9 cellular contexts compared by ENCODE assay signal in the genomic region with DNA sequence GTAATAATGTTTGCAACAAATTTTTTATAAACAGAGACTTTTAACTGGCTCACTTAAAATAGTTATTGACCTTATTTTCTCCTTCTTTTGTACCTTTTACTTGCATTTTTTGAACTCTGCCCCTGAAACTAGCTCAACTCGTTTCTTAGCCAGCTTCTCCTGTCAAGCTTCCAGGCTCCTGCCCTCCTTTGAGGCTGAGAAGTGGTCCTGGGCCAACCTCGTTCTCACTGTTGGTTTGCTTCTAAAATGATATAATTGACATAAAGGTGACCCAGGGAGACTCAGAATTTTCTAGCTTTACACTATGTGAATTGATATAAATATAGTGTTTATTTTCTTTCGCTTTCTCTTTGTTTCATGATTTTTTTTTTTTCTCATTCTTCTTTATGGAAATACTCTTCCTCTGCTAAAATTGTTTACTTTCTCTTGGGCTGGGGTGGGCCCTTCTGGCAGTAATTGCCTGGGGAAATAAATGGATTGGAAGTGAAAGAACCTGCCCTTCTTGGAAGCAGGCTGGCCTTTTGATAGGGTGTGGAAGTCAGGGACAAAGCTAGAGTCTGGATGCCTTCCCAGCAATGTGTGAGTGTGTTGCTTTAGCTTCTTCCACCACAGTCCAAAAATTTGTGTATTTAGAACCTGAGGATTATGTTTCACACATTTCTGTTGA. TPM values are rescaled to one million over a fixed set of nuclear protein-coding genes. Genes with fewer than 3 reads are reported as not detected.
DNase-seq lines count a peak whose midpoint lies in the region; ATAC-seq, FAIRE-seq and TF ChIP-seq lines count a peak whose summit lies in the region.
"Had no signal": no experiment of that assay in that cellular context is flagged by ENCODE, and none has a peak within 500 bp of the region (broad histone marks: within the 10 kb centered on the region; RNA-seq: fewer than 3 reads in every experiment).

No MANE protein-coding gene starts in this region.

- TF ChIP-seq CTCF in Peyer's patch (IDR thresholded peaks at IDR 0.05) (no peak), fibroblast of villous mesenchyme (IDR thresholded peaks at IDR 0.05; ENCODE audit: insufficient read depth, low read depth, low read length) (no peak), pancreas (IDR thresholded peaks at IDR 0.05) (no peak)

- 3 to 6% methylated on average over 3 of the region's 3 CpGs for WGBS in pancreas, 2 donors

- DNase-seq in ELR (ENCODE audit: low read depth) (peak; percentile 27), Peyer's patch (peak in 1 of 3 donors; percentile 55), fibroblast of villous mesenchyme (ENCODE audit: low read depth) (peak; percentile 52), pancreas (peak in 3 of 6 donors; percentile 49 to 68 (median 50)), COLO829 (ENCODE audit: low spot score) (no peak), HEK293T (ENCODE audit: extremely low spot score) (no peak)
- DNase-seq in stimulated activated CD8-positive, alpha-beta memory T cell treated with anti-CD3 and anti-CD28 coated beads, Interleukin-4, amount 100 ng/mL, for 48 hours, result no peak
- DNase-seq in activated naive CD8-positive, alpha-beta T cell treated with anti-CD3 and anti-CD28 coated beads for 36 hours, result no peak
- DNase-seq: activated CD4-positive, alpha-beta T cell treated with anti-CD3 and anti-CD28 coated beads for 4 hours had no signal

- no peaks in the 10 kb centered on the region for H3K36me3 ChIP-seq in Peyer's patch
- H3K36me3 ChIP-seq in pancreas, result no peaks in the 10 kb centered on the region

- peaks cover 21% of the 10 kb centered on the region for H3K36me3 Mint-ChIP-seq in activated naive CD8-positive, alpha-beta T cell treated with anti-CD3 and anti-CD28 coated beads for 36 hours

- H3K27me3 Mint-ChIP-seq in activated naive CD8-positive, alpha-beta T cell treated with anti-CD3 and anti-CD28 coated beads for 36 hours, result no peaks in the 10 kb centered on the region

- POLR2A ChIA-PET in HEK293T (lab: Yijun Ruan, JAX), result no interaction called here

- H3K4me3 ChIP-seq in Peyer's patch (peak overlapping the region in 2 of 4 donors; percentile 7 to 12), fibroblast of villous mesenchyme (ENCODE audit: low read depth, low read length) (peak overlapping the region; percentile 15), pancreas (peak overlapping the region in 1 of 4 donors; percentile 11)

- no peak for TF ChIP-seq POLR2A in Peyer's patch (IDR thresholded peaks at IDR 0.05)

- peaks cover 22% of the 10 kb centered on the region for H3K4me1 Mint-ChIP-seq in activated naive CD8-positive, alpha-beta T cell treated with anti-CD3 and anti-CD28 coated beads for 36 hours

- CTCF ChIA-PET in HEK293T (lab: Yijun Ruan, JAX), result interaction anchor here (1.6 kb wide), 1 partner anchor 19 kb away, joined by 3 read pairs; no protein-coding TSS in a partner anchor

- peak; percentile 88 to 96 (median 94) for ATAC-seq in pancreas

- no peak overlapping the region for H3K27ac Mint-ChIP-seq in activated naive CD8-positive, alpha-beta T cell treated with anti-CD3 and anti-CD28 coated beads for 36 hours

- H3K27ac ChIP-seq in Peyer's patch (peak overlapping the region in 3 of 4 donors; percentile 9 to 38 (median 20)), pancreas (peak overlapping the region in 2 of 4 donors; percentile 63 to 69)

- peak; percentile 56 for FAIRE-seq in pancreas (lab: Jason Lieb, UNC)

- intact Hi-C loops in pancreas (cut with DNase I), result no loop called here

- H3K4me1 ChIP-seq in Peyer's patch (peaks cover 0 to 29% (median 3%) of the 10 kb centered on the region in 4 donors), pancreas (peaks cover 11 to 31% (median 29%) of the 10 kb centered on the region in 3 donors)

- H3K9me3 ChIP-seq in Peyer's patch (no peaks in the 10 kb centered on the region), pancreas (no peaks in the 10 kb centered on the region)

- H3K27me3 ChIP-seq in Peyer's patch, result no peaks in the 10 kb centered on the region
- no peaks in the 10 kb centered on the region for H3K27me3 ChIP-seq in pancreas

- no peaks in the 10 kb centered on the region for H3K9me3 Mint-ChIP-seq in activated naive CD8-positive, alpha-beta T cell treated with anti-CD3 and anti-CD28 coated beads for 36 hours

- no peak overlapping the region for H3K4me3 Mint-ChIP-seq in activated naive CD8-positive, alpha-beta T cell treated with anti-CD3 and anti-CD28 coated beads for 36 hours

TF ChIP-seq in HEK293T, 16 proteins besides CTCF, POLR2A, EP300 and RAD21:
- TF ChIP-seq FOXK2 (IDR thresholded peaks at IDR 0.05), result no peak
- TF ChIP-seq NFRKB (IDR thresholded peaks at IDR 0.05), result no peak
- no peak for TF ChIP-seq SP1 (IDR thresholded peaks at IDR 0.05)
- TF ChIP-seq ARNT (IDR thresholded peaks at IDR 0.05), result no peak
- TF ChIP-seq, protein P1, sequence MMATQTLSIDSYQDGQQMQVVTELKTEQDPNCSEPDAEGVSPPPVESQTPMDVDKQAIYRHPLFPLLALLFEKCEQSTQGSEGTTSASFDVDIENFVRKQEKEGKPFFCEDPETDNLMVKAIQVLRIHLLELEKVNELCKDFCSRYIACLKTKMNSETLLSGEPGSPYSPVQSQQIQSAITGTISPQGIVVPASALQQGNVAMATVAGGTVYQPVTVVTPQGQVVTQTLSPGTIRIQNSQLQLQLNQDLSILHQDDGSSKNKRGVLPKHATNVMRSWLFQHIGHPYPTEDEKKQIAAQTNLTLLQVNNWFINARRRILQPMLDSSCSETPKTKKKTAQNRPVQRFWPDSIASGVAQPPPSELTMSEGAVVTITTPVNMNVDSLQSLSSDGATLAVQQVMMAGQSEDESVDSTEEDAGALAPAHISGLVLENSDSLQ (IDR thresholded peaks at IDR 0.05), result no peak
- TF ChIP-seq LEF1 (IDR thresholded peaks at IDR 0.05; ENCODE audit: borderline replicate concordance), result no peak
- TF ChIP-seq BHLHE40 (IDR thresholded peaks at IDR 0.05; ENCODE audit: borderline replicate concordance), result no peak
- no peak for TF ChIP-seq ELF4 (IDR thresholded peaks at IDR 0.05)
- no peak for TF ChIP-seq HDGF (IDR thresholded peaks at IDR 0.05; ENCODE audit: borderline replicate concordance)
- no peak for TF ChIP-seq TARDBP (IDR thresholded peaks at IDR 0.05)
- TF ChIP-seq ZNF384 (IDR thresholded peaks at IDR 0.05), result no peak
- TF ChIP-seq L3MBTL2 (conservative IDR thresholded peaks at IDR 0.05), result no peak
- TF ChIP-seq FOXA1 (IDR thresholded peaks at IDR 0.05), result no peak
- TF ChIP-seq SUZ12 (IDR thresholded peaks at IDR 0.05), result no peak
- TF ChIP-seq CTBP1 (IDR thresholded peaks at IDR 0.05; ENCODE audit: borderline replicate concordance), result no peak
- TF ChIP-seq FOXM1 (IDR thresholded peaks at IDR 0.05; ENCODE audit: borderline replicate concordance), result no peak

RNA-seq across cellular contexts. Expression of gene GPD2, which starts 30.7 kb away (rescaled TPM):
- 100 to 1,000 TPM in 1 of 4 donors, 10 to 100 TPM in 3; 50.3 to 125 (median 83.4) TPM for total RNA-seq in Peyer's patch
- total RNA-seq in fibroblast of villous mesenchyme, result 44.5 and 63.9 TPM in 2 replicates
- 10 to 100 TPM in 4 of 6 donors, 1 to 10 TPM in 2; 7.9 to 17.7 (median 12.9) TPM for total RNA-seq in pancreas
- polyA plus RNA-seq in pancreas, result 1 to 10 TPM; 2.8 to 7.4 TPM
- total RNA-seq in activated naive CD8-positive, alpha-beta T cell treated with anti-CD3 and anti-CD28 coated beads for 36 hours, result 10 to 100 TPM; 41.2 to 46.2 TPM

Comparison
In these comparisons a context has a peak if more than half of its experiments do, and no peak if none do; other contexts are left out.
1. DNase-seq: peak in ELR (single experiment) and fibroblast of villous mesenchyme (single experiment); none in COLO829 (single experiment), stimulated activated CD8-positive, alpha-beta memory T cell treated with anti-CD3 and anti-CD28 coated beads, Interleukin-4, amount 100 ng/mL, for 48 hours (single experiment), activated naive CD8-positive, alpha-beta T cell treated with anti-CD3 and anti-CD28 coated beads for 36 hours (single experiment) and HEK293T (single experiment).